29 cellular contexts compared by ENCODE assay signal in the genomic region with DNA sequence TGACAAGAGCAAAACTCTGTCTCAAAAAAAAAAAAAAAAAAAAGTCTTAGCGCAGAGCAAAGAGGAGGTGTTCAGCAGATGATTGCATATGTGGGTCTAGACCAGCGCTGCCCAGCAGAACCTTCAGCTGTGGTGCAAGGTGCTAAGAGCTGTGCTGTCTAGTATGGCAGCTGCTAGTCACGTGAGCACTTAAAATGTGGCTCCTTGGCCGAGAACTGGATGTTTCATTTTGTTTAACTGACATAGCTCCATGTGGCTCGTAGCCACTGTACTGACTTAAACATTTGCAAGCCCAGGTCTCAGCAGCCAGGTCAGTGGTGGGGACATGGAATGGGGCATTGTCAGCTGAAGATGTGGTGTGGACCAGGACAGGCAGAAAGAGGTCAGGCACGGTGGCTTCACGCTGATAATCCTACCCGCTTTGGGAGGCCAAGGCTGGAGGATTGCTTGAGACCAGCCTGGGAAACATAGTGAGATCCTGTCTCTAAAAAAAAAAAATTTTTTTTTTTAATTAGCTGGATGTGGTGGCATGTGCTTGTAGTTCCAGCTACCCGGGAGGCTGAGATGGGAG. TPM values are rescaled to one million over a fixed set of nuclear protein-coding genes. Genes with fewer than 3 reads are reported as not detected.
A peak's percentile ranks its signal among the peaks of the same experiment; 100 is the strongest.
DNase-seq lines count a peak whose midpoint lies in the region; ATAC-seq and TF ChIP-seq lines count a peak whose summit lies in the region.
"Had no signal": no experiment of that assay in that cellular context is flagged by ENCODE, and none has a peak within 500 bp of the region (broad histone marks: within the 10 kb centered on the region; RNA-seq: fewer than 3 reads in every experiment).

No MANE protein-coding gene starts in this region.

- no peak overlapping the region for H4K91ac ChIP-seq in IMR-90 (ENCODE audit: insufficient read depth, low read depth, low read length)

- H3K23ac ChIP-seq in IMR-90 (ENCODE audit: low read depth, low read length), result no peak overlapping the region

- peaks cover 0 to 5% of the 10 kb centered on the region in 2 experiments; a peak in 2 of 4 replicates for H3K79me1 ChIP-seq in IMR-90 (ENCODE audit: low read depth in 1 of 2, low read length in 2 of 2)

- H3K56ac ChIP-seq in IMR-90 (ENCODE audit: extremely low read depth, insufficient read depth, low read length), result no peak overlapping the region

- no peak overlapping the region for H3K9ac ChIP-seq in IMR-90 (ENCODE audit: low read depth, low read length)
- H3K9ac ChIP-seq: BLaER1 treated with 17β-estradiol and CSF1 and Interleukin-3, amounts not matched to agents 10 nM and 100 nM had no signal

- no peak overlapping the region for H3K4me2 ChIP-seq in IMR-90 (ENCODE audit: low read depth, low read length)

- no TSS peak for BruUV-seq in IMR-90 (replicated peaks; lab: Mats Ljungman, UMichigan)

- no peak for ATAC-seq in IMR-90 (ENCODE audit: low read depth)
- ATAC-seq: naive thymus-derived CD8-positive, alpha-beta T cell had no signal

- no peaks in the 10 kb centered on the region for H4K20me1 ChIP-seq in IMR-90 (ENCODE audit: insufficient read depth, low read length)

- no peaks in the 10 kb centered on the region for H3K9me3 ChIP-seq in IMR-90 (ENCODE audit: control insufficient read depth, insufficient read depth, low read length)
- H3K9me3 ChIP-seq: ascending aorta; BLaER1 treated with 17β-estradiol and CSF1 and Interleukin-3, amounts not matched to agents 10 nM and 100 nM; lower lobe of right lung; MG63; upper lobe of left lung had no signal

- no peak for TF ChIP-seq CTCF in IMR-90 (conservative IDR thresholded peaks at IDR 0.05; ENCODE audit: low read depth, low read length)
- TF ChIP-seq CTCF in glutamatergic neuron (IDR thresholded peaks at IDR 0.05; ENCODE audit: partially characterized antibody, unreplicated experiment), result no peak
- no peak for TF ChIP-seq CTCF in mesothelial cell of epicardium (IDR thresholded peaks at IDR 0.05; ENCODE audit: unreplicated experiment)

- TF ChIP-seq POLR2A in IMR-90 (IDR thresholded peaks at IDR 0.05; ENCODE audit: low read depth, low read length), result no peak

- in situ Hi-C loops in IMR-90 (cut with MboI; ENCODE audit: low sequenced_read_pairs), result no loop called here
- in situ Hi-C loops in ACHN (cut with HindIII; ENCODE audit: low pct_ligation_motif_present, low pct_unique_long_range_greater_than_20kb, low sequenced_read_pairs), result no loop called here

- H3K36me3 ChIP-seq in IMR-90 (ENCODE audit: control insufficient read depth, insufficient read depth, low read length), result no peaks in the 10 kb centered on the region
- H3K36me3 ChIP-seq: ascending aorta; BLaER1 treated with 17β-estradiol and CSF1 and Interleukin-3, amounts not matched to agents 10 nM and 100 nM; cardiac muscle cell; lower lobe of right lung; MG63; upper lobe of left lung; WERI-Rb-1 had no signal

- H2BK15ac ChIP-seq in IMR-90 (ENCODE audit: low read depth, low read length), result no peak overlapping the region

- H2BK20ac ChIP-seq in IMR-90 (ENCODE audit: low read depth, low read length), result no peak overlapping the region; the same call in 1 of the 2 replicates

- peak overlapping the region; percentile 48; the same call in 1 of the 2 replicates for H3K4ac ChIP-seq in IMR-90 (ENCODE audit: low read depth, low read length)

- H3K4me1 Mint-ChIP-seq in glutamatergic neuron (ENCODE audit: low read depth, unreplicated experiment) (peaks cover 11% of the 10 kb centered on the region), mesothelial cell of epicardium (peaks cover 4% of the 10 kb centered on the region)

- H3K27ac ChIP-seq in IMR-90 (ENCODE audit: insufficient read depth, low read length) (no peak overlapping the region), skin epidermis (peak overlapping the region in 12 of 21 experiments; percentile 32 to 79 (median 62))
- H3K27ac ChIP-seq: BLaER1 treated with 17β-estradiol and CSF1 and Interleukin-3, amounts not matched to agents 10 nM and 100 nM; cardiac muscle cell had no signal

- H3K4me3 Mint-ChIP-seq in glutamatergic neuron (ENCODE audit: unreplicated experiment) (no peak overlapping the region), mesothelial cell of epicardium (no peak overlapping the region)
- H3K4me3 Mint-ChIP-seq: naive thymus-derived CD8-positive, alpha-beta T cell had no signal

- no peak overlapping the region for H2AFZ ChIP-seq in IMR-90 (replicated peaks; ENCODE audit: low read length, poor library complexity)

- 84% methylated on average over 5 of the region's 9 CpGs; no CpG with 5 or more reads in 1 of the 2 experiments for WGBS in IMR-90 (ENCODE audit: extremely low coverage in 2 of 2, insufficient read length in 1 of 2), 2 experiments

- no peak overlapping the region for H2BK5ac ChIP-seq in IMR-90 (ENCODE audit: low read depth, low read length, poor library complexity, severe bottlenecking)

- peaks cover 19% of the 10 kb centered on the region for H3K4me1 ChIP-seq in IMR-90 (ENCODE audit: control insufficient read depth, insufficient read depth, low read length)

- H2AK9ac ChIP-seq in IMR-90 (replicated peaks; ENCODE audit: low read depth, low read length, poor library complexity), result no peak overlapping the region

- H3K9me3 Mint-ChIP-seq in glutamatergic neuron (ENCODE audit: unreplicated experiment) (peaks cover 5% of the 10 kb centered on the region), mesothelial cell of epicardium (no peaks in the 10 kb centered on the region)
- H3K9me3 Mint-ChIP-seq: naive thymus-derived CD8-positive, alpha-beta T cell had no signal

- H3K36me3 Mint-ChIP-seq in glutamatergic neuron (ENCODE audit: unreplicated experiment) (no peaks in the 10 kb centered on the region), mesothelial cell of epicardium (no peaks in the 10 kb centered on the region)

- H3K4me3 ChIP-seq in IMR-90 (ENCODE audit: insufficient read depth, low read depth, low read length) (no peak overlapping the region), skin epidermis (no peak overlapping the region)
- H3K4me3 ChIP-seq: BLaER1 treated with 17β-estradiol and CSF1 and Interleukin-3, amounts not matched to agents 10 nM and 100 nM; cardiac muscle cell; lower lobe of right lung; MG63; upper lobe of left lung had no signal

- H3K27me3 ChIP-seq in IMR-90 (ENCODE audit: control insufficient read depth, insufficient read depth, low read length), result no peaks in the 10 kb centered on the region
- H3K27me3 ChIP-seq: ascending aorta; BLaER1 treated with 17β-estradiol and CSF1 and Interleukin-3, amounts not matched to agents 10 nM and 100 nM; MG63; upper lobe of left lung had no signal

- no peak overlapping the region for H3K14ac ChIP-seq in IMR-90 (replicated peaks; ENCODE audit: low read depth, low read length)

- H3K27me3 Mint-ChIP-seq in glutamatergic neuron (ENCODE audit: unreplicated experiment) (peaks cover 12% of the 10 kb centered on the region), mesothelial cell of epicardium (ENCODE audit: low read depth) (peaks cover 7% of the 10 kb centered on the region)

- no peak overlapping the region for H4K8ac ChIP-seq in IMR-90 (ENCODE audit: low read depth in 2 of 2, low read length in 2 of 2)

- no peak for TF ChIP-seq RAD21 in IMR-90 (IDR thresholded peaks at IDR 0.05; ENCODE audit: low read length)

- POLR2A ChIA-PET in IMR-90 (lab: Charles Lee; ENCODE audit: unreplicated experiment), result interaction anchor here (0.7 kb wide), 1 partner anchor 12 kb away, joined by 6 read pairs; no protein-coding TSS in a partner anchor

- dilution Hi-C loops in IMR-90 (cut with HindIII; ENCODE audit: low sequenced_read_pairs, unreplicated experiment), result no loop called here

- no peak overlapping the region for H2BK120ac ChIP-seq in IMR-90 (ENCODE audit: low read depth, low read length)

- CTCF ChIA-PET in IMR-90 (lab: Yijun Ruan, JAX), result interaction anchor here (1.4 kb wide), 1 partner anchor 32 kb away, joined by 3 read pairs; no protein-coding TSS in a partner anchor

- peak overlapping the region; percentile 64 for H3K27ac Mint-ChIP-seq in glutamatergic neuron (ENCODE audit: unreplicated experiment)
- no peak overlapping the region for H3K27ac Mint-ChIP-seq in mesothelial cell of epicardium

- H3K18ac ChIP-seq in IMR-90 (ENCODE audit: low read depth, low read length), result no peak overlapping the region

- peaks cover 15% of the 10 kb centered on the region for H3K9me1 ChIP-seq in IMR-90 (ENCODE audit: insufficient read depth, low read length)

- DNase-seq in IMR-90 (no peak), RPMI8226 (peak; percentile 30), glutamatergic neuron (no peak), mesothelial cell of epicardium (ENCODE audit: low spot score in 2 of 2, unreplicated experiment in 2 of 2) (no peak), ACHN (no peak), NCI-H146 (lab: John Stamatoyannopoulos, UW) (no peak), DMS79 treated with DMSO at 0.1 percent for 48 hours (lab: John Stamatoyannopoulos, UW) (no peak)
- DNase-seq: activated CD4-positive, alpha-beta T cell treated with anti-CD3 and anti-CD28 coated beads for 48 hours; activated CD8-positive, alpha-beta memory T cell treated with anti-CD3 and anti-CD28 coated beads for 24 hours; activated T-cell treated with anti-CD3 and anti-CD28 coated beads, Interleukin-2, amount 50 U/mL, for 1 hour; KBM-7; lower lobe of right lung; MG63; NCI-H1105 treated with DMSO at 0.1 percent for 48 hours; NCI-H1930; NCI-H2171 treated with DMSO at 0.1 percent for 48 hours; NCI-H510A treated with DMSO at 0.1 percent for 48 hours; occipital lobe; SIG-M5; stimulated activated CD4-positive, alpha-beta T cell treated with anti-CD3 and anti-CD28 coated beads, Interleukin-12 subunit alpha, Interleukin-12 subunit beta, amount 100 ng/mL, for 4 hours; stimulated activated CD4-positive, alpha-beta T cell treated with anti-CD3 and anti-CD28 coated beads, Interleukin-2, amount 100 ng/mL, for 48 hours; T-helper 9 cell; WERI-Rb-1 had no signal

- H2AK5ac ChIP-seq in IMR-90 (ENCODE audit: low read depth, low read length), result peak overlapping the region; percentile 48

- H4K5ac ChIP-seq in IMR-90 (ENCODE audit: low read depth, low read length), result no peak overlapping the region

- intact Hi-C loops in IMR-90 (cut with micrococcal nuclease), result no loop called here

RNA-seq across cellular contexts. Expression of a gene that starts 9.2 kb away (rescaled TPM):
- total RNA-seq in IMR-90 (2012; rRNA removed) (1.7 and 3.4 TPM in 2 replicates), glutamatergic neuron (ENCODE audit: unreplicated experiment) (0.15 TPM), mesothelial cell of epicardium (21.9 to 22.1 TPM (median 22.1 TPM) in 3 replicates)
- 8.4 and 9.0 TPM in 2 replicates for polyA plus RNA-seq in IMR-90 (2012; rRNA removed)
- 5.2 and 16.8 TPM in 2 replicates for polyA plus RNA-seq in IMR-90 (2012; cell fraction: cytosol; rRNA removed)
- polyA plus RNA-seq in IMR-90 (2012; cell fraction: nucleus; rRNA removed; ENCODE audit: low replicate concordance), result 7.4 and 9.5 TPM in 2 replicates
- total RNA-seq: naive thymus-derived CD8-positive, alpha-beta T cell had no signal
- polyA plus RNA-seq: naive thymus-derived CD8-positive, alpha-beta T cell had no signal

RNA-seq across cellular contexts. Expression of a gene that starts 23.6 kb away (rescaled TPM):
- total RNA-seq in IMR-90 (2012; rRNA removed) (50.0 and 51.8 TPM in 2 replicates), glutamatergic neuron (ENCODE audit: unreplicated experiment) (33.3 TPM), mesothelial cell of epicardium (64.2 to 79.3 TPM (median 68.2 TPM) in 3 replicates)
- polyA plus RNA-seq in IMR-90 (2012; rRNA removed), result 73.4 and 90.7 TPM in 2 replicates
- 61.1 and 63.0 TPM in 2 replicates for polyA plus RNA-seq in IMR-90 (2012; cell fraction: cytosol; rRNA removed)
- 33.7 and 43.7 TPM in 2 replicates for polyA plus RNA-seq in IMR-90 (2012; cell fraction: nucleus; rRNA removed; ENCODE audit: low replicate concordance)

RNA-seq across cellular contexts. Expression of a gene that starts 41.5 kb away (rescaled TPM):
- total RNA-seq in IMR-90 (2012; rRNA removed) (2.5 and 3.9 TPM in 2 replicates), glutamatergic neuron (ENCODE audit: unreplicated experiment) (51.5 TPM), mesothelial cell of epicardium (72.5 to 77.7 TPM (median 76.2 TPM) in 3 replicates)
- 10.4 and 12.1 TPM in 2 replicates for polyA plus RNA-seq in IMR-90 (2012; rRNA removed)
- 5.4 and 8.9 TPM in 2 replicates for polyA plus RNA-seq in IMR-90 (2012; cell fraction: cytosol; rRNA removed)
- 108 and 158 TPM in 2 replicates for polyA plus RNA-seq in IMR-90 (2012; cell fraction: nucleus; rRNA removed; ENCODE audit: low replicate concordance)

RNA-seq across cellular contexts. Expression of a gene that starts 53.4 kb away (rescaled TPM):
- total RNA-seq in IMR-90 (2012; rRNA removed) (33.7 and 34.7 TPM in 2 replicates), glutamatergic neuron (ENCODE audit: unreplicated experiment) (30.3 TPM), mesothelial cell of epicardium (373 to 393 TPM (median 375 TPM) in 3 replicates)
- 249 and 273 TPM in 2 replicates for polyA plus RNA-seq in IMR-90 (2012; rRNA removed)
- polyA plus RNA-seq in IMR-90 (2012; cell fraction: cytosol; rRNA removed), result 146 and 259 TPM in 2 replicates
- polyA plus RNA-seq in IMR-90 (2012; cell fraction: nucleus; rRNA removed; ENCODE audit: low replicate concordance), result 165 and 308 TPM in 2 replicates

Comparison
In these comparisons a context has a peak if more than half of its experiments do, and no peak if none do; other contexts are left out.
1. RNA of a gene that starts 41.5 kb away (total RNA-seq): 72.5 to 77.7 TPM in mesothelial cell of epicardium and 51.5 TPM in glutamatergic neuron (single experiment); 2.5 to 3.9 TPM in IMR-90; every median in the first group is over 10 times any median in the second.